ENCODE assay signal across 1 cellular context in genomic region chr6:125201961-125202729, GRCh38.
TF ChIP-seq lines count a peak whose summit lies in the region.

No MANE protein-coding gene starts in this region.

TF ChIP-seq in K562, 482 proteins besides CTCF, POLR2A, EP300 and RAD21 (continued from another document and continues in another):
- TF ChIP-seq HINFP (tag; conservative IDR thresholded peaks at IDR 0.05; ENCODE audit: low read depth) (no peak), TRIM24 (IDR thresholded peaks at IDR 0.05) (peak; percentile 64; a peak in 3 of 4 replicates), XRCC4 (IDR thresholded peaks at IDR 0.05; ENCODE audit: extremely low read depth, insufficient read depth, insufficient read length) (no peak), ZNF583 (CRISPR knock-in tag; IDR thresholded peaks at IDR 0.05) (no peak), ZMIZ1 (IDR thresholded peaks at IDR 0.05; ENCODE audit: low read depth in 2 of 2, low read length in 2 of 2) (no peak), SOX6 (IDR thresholded peaks at IDR 0.05) (peak; percentile 72; the same call in 1 of the 2 replicates), ZNF780A (CRISPR knock-in tag; IDR thresholded peaks at IDR 0.05) (no peak), ASH1L (IDR thresholded peaks at IDR 0.05; ENCODE audit: borderline replicate concordance, low read depth, partially characterized antibody) (no peak), WHSC1 (IDR thresholded peaks at IDR 0.05; ENCODE audit: low read length) (no peak), MAX (CRISPR knock-in tag; IDR thresholded peaks at IDR 0.05) (no peak), DDX20 (tag; IDR thresholded peaks at IDR 0.05; ENCODE audit: low read depth) (peak; percentile 27; the same call in 1 of the 2 replicates), GMEB1 (CRISPR knock-in tag; IDR thresholded peaks at IDR 0.05) (no peak), JUN (IDR thresholded peaks at IDR 0.05; ENCODE audit: borderline replicate concordance, low read depth, low read length) (0 out of 2 replicates have a peak, but pooled peaks have one; percentile 41), JUN (CRISPR knock-in tag; IDR thresholded peaks at IDR 0.05; ENCODE audit: borderline replicate concordance) (no peak), PRPF4 (IDR thresholded peaks at IDR 0.05; ENCODE audit: insufficient read depth, low read depth, low read length, poor library complexity, severe bottlenecking) (no peak), SMARCC2 (IDR thresholded peaks at IDR 0.05; ENCODE audit: low read depth) (peak; percentile 77; the same call in 1 of the 2 replicates), ZBTB40 (IDR thresholded peaks at IDR 0.05) (no peak), ZBTB40 (CRISPR knock-in tag; IDR thresholded peaks at IDR 0.05) (no peak), CTBP1 (IDR thresholded peaks at IDR 0.05; ENCODE audit: borderline replicate concordance) (peak; percentile 97), GTF2E2 (tag; IDR thresholded peaks at IDR 0.05) (no peak; the same call in 1 of the 2 replicates), SUPT5H (IDR thresholded peaks at IDR 0.05) (no peak), FOXP1 (CRISPR knock-in tag; IDR thresholded peaks at IDR 0.05) (no peak), ZNF592 (IDR thresholded peaks at IDR 0.05) (peak; percentile 89), ZNF143 (CRISPR knock-in tag; IDR thresholded peaks at IDR 0.05) (no peak), ZNF395 (CRISPR knock-in tag; IDR thresholded peaks at IDR 0.05) (no peak), BCL6 (CRISPR knock-in tag; IDR thresholded peaks at IDR 0.05) (no peak), NR4A1 (CRISPR knock-in tag; IDR thresholded peaks at IDR 0.05) (no peak), NR4A1 (tag; IDR thresholded peaks at IDR 0.05) (peak; percentile 70; the same call in 1 of the 2 replicates), ZBTB1 (CRISPR knock-in tag; IDR thresholded peaks at IDR 0.05; ENCODE audit: borderline replicate concordance, low read depth) (no peak), LEF1 (IDR thresholded peaks at IDR 0.05) (0 out of 2 replicates have a peak, but pooled peaks have one; percentile 36), ZC3H4 (CRISPR knock-in tag; IDR thresholded peaks at IDR 0.05; ENCODE audit: borderline replicate concordance) (no peak), GTF2A2 (tag; IDR thresholded peaks at IDR 0.05) (no peak), ZBTB5 (IDR thresholded peaks at IDR 0.05) (no peak), ARNT (IDR thresholded peaks at IDR 0.05) (peak in 1 of 2 experiments; percentile 66; a peak in 1 of 4 replicates), E2F3 (CRISPR knock-in tag; IDR thresholded peaks at IDR 0.05) (no peak)
